18 cellular contexts compared by ENCODE assay signal in genomic region chr3:118101891-118102290, GRCh38.
"Had no signal": no experiment of that assay in that cellular context is flagged by ENCODE, and none has a peak within 500 bp of the region (broad histone marks: within the 10 kb centered on the region; RNA-seq: fewer than 3 reads in every experiment).

No MANE protein-coding gene starts in this region.

- H3K27me3 ChIP-seq: gastrocnemius medialis, heart right ventricle, ovary, stomach, transverse colon had no signal

- H3K27ac ChIP-seq: gastrocnemius medialis, heart right ventricle, ovary, stomach, thoracic aorta, transverse colon had no signal

- H3K4me3 ChIP-seq: gastrocnemius medialis, heart right ventricle, mucosa of descending colon, ovary, stomach, thoracic aorta, transverse colon had no signal

- H3K9me3 ChIP-seq: gastrocnemius medialis, heart right ventricle, mucosa of descending colon, ovary, stomach, thoracic aorta, transverse colon had no signal

- H3K36me3 ChIP-seq: gastrocnemius medialis, heart right ventricle, ovary, stomach, thoracic aorta, transverse colon had no signal

- H3K4me1 ChIP-seq: gastrocnemius medialis, stomach, transverse colon had no signal

- DNase-seq: effector memory CD8-positive, alpha-beta T cell; erythroblast; gastrocnemius medialis; heart right ventricle; hypothalamus; kidney glomerular epithelial cell; mucosa of descending colon; naive thymus-derived CD8-positive, alpha-beta T cell; nucleus accumbens; ovary; right cardiac atrium; small intestine; stimulated activated CD4-positive, alpha-beta T cell treated with anti-CD3 and anti-CD28 coated beads, Interleukin-12 subunit alpha, Interleukin-12 subunit beta, amount 100 ng/mL, for 4 hours; stimulated activated naive CD4-positive, alpha-beta T cell; stomach; substantia nigra; transverse colon had no signal

- ATAC-seq: effector memory CD8-positive, alpha-beta T cell; gastrocnemius medialis; heart right ventricle; mucosa of descending colon; naive thymus-derived CD8-positive, alpha-beta T cell; right cardiac atrium had no signal
